35 cellular contexts compared by ENCODE assay signal in genomic region chrY:15072084-15072483, GRCh38.
"Had no signal": no experiment of that assay in that cellular context is flagged by ENCODE, and none has a peak within 500 bp of the region (broad histone marks: within the 10 kb centered on the region; RNA-seq: fewer than 3 reads in every experiment).

No MANE protein-coding gene starts in this region.

- H3K4me3 ChIP-seq: MG63 had no signal

- DNase-seq: Karpas-422, Kasumi-1, MG63, MM.1S, MV-4-11, NCI-H1048, NCI-H1092, NCI-H1092 treated with DMSO at 0.1 percent for 48 hours, NCI-H1105, NCI-H1105 treated with DMSO at 0.1 percent for 48 hours, NCI-H1417, NCI-H1417 treated with DMSO at 0.1 percent for 48 hours, NCI-H1436, NCI-H1436 treated with DMSO at 0.1 percent for 48 hours, NCI-H146, NCI-H1694, NCI-H1694 treated with DMSO at 0.1 percent for 48 hours, NCI-H187, NCI-H187 treated with DMSO at 0.1 percent for 48 hours, NCI-H1930, NCI-H2029, NCI-H2029 treated with DMSO at 0.1 percent for 48 hours, NCI-H2081, NCI-H2081 treated with DMSO at 0.1 percent for 48 hours, NCI-H2107, NCI-H2171, NCI-H2171 treated with DMSO at 0.1 percent for 48 hours, NCI-H2227 treated with DMSO at 0.1 percent for 48 hours, NCI-H226, NCI-H345, NCI-H446, NCI-H446 treated with DMSO at 0.1 percent for 48 hours, NCI-H510A, NCI-H510A treated with DMSO at 0.1 percent for 48 hours, NCI-H524 had no signal

- H3K9me3 ChIP-seq: MG63 had no signal

- H3K27me3 ChIP-seq: MG63 had no signal

- H3K36me3 ChIP-seq: MG63 had no signal
